12 cellular contexts compared by ENCODE assay signal in genomic region chr22:40560551-40560950, GRCh38.
A peak's percentile ranks its signal among the peaks of the same experiment; 100 is the strongest.
DNase-seq lines count a peak whose midpoint lies in the region; ATAC-seq and TF ChIP-seq lines count a peak whose summit lies in the region.
"Had no signal": no experiment of that assay in that cellular context is flagged by ENCODE, and none has a peak within 500 bp of the region (broad histone marks: within the 10 kb centered on the region; RNA-seq: fewer than 3 reads in every experiment).

No MANE protein-coding gene starts in this region.

- DNase-seq in AG10803 (ENCODE audit: low read depth) (peak; percentile 51), HEK293T (ENCODE audit: extremely low spot score) (peak; percentile 18), adipocyte (ENCODE audit: low read depth) (peak; percentile 34), foreskin keratinocyte (peak in 1 of 2 donors; percentile 52), NCI-H226 (no peak), posterior vena cava (ENCODE audit: low spot score) (no peak), ascending aorta (ENCODE audit: low spot score in 2 of 2) (no peak)
- DNase-seq in activated CD8-positive, alpha-beta memory T cell treated with anti-CD3 and anti-CD28 coated beads for 24 hours: no peak
- DNase-seq: CD4-positive, alpha-beta T cell; NCI-H1417 had no signal

- H3K9me3 ChIP-seq in adipocyte (ENCODE audit: control insufficient read depth, low read length) (no peaks in the 10 kb centered on the region), ascending aorta (no peaks in the 10 kb centered on the region)
- H3K9me3 ChIP-seq: prostate gland had no signal

- no peak for ATAC-seq in foreskin keratinocyte

- intact Hi-C loops in posterior vena cava (cut with DNase I): no loop called here
- intact Hi-C loops in ascending aorta (cut with DNase I): no loop called here

- no peak for TF ChIP-seq CTCF in AG10803 (conservative IDR thresholded peaks at IDR 0.05; ENCODE audit: low read length)
- TF ChIP-seq CTCF in foreskin keratinocyte (conservative IDR thresholded peaks at IDR 0.05): no peak
- TF ChIP-seq CTCF in ascending aorta (IDR thresholded peaks at IDR 0.05): no peak

- H3K27me3 ChIP-seq in adipocyte (replicated peaks; ENCODE audit: control insufficient read depth, insufficient read depth, low read length) (no peaks in the 10 kb centered on the region), foreskin keratinocyte (no peaks in the 10 kb centered on the region), ascending aorta (no peaks in the 10 kb centered on the region)

- H3K4me3 ChIP-seq in AG10803 (ENCODE audit: low read length) (no peak overlapping the region), adipocyte (ENCODE audit: low read length) (no peak overlapping the region), ascending aorta (no peak overlapping the region)
- H3K4me3 ChIP-seq: lung, prostate gland had no signal

- H3K4me1 ChIP-seq in adipocyte (ENCODE audit: control insufficient read depth, insufficient read depth, low read length): peaks cover 7% of the 10 kb centered on the region
- peaks cover 18% of the 10 kb centered on the region for H3K4me1 ChIP-seq in foreskin keratinocyte
- H3K4me1 ChIP-seq in ascending aorta: no peaks in the 10 kb centered on the region
- H3K4me1 ChIP-seq: prostate gland had no signal

- CTCF ChIA-PET in HEK293T (lab: Yijun Ruan, JAX): no interaction called here

- POLR2A ChIA-PET in HEK293T (lab: Yijun Ruan, JAX): no interaction called here

- no peaks in the 10 kb centered on the region for H3K36me3 ChIP-seq in adipocyte (ENCODE audit: control insufficient read depth, insufficient read depth, low read length, severe bottlenecking)
- no peaks in the 10 kb centered on the region for H3K36me3 ChIP-seq in ascending aorta
- H3K36me3 ChIP-seq: prostate gland had no signal

- H3K27ac ChIP-seq in foreskin keratinocyte: peak overlapping the region; percentile 10
- no peak overlapping the region for H3K27ac ChIP-seq in ascending aorta
- H3K27ac ChIP-seq: prostate gland had no signal

- no peak overlapping the region for H3K9ac ChIP-seq in adipocyte (ENCODE audit: low read length)

TF ChIP-seq in HEK293T, 16 proteins besides CTCF, POLR2A, EP300 and RAD21:
- TF ChIP-seq L3MBTL2 (conservative IDR thresholded peaks at IDR 0.05) (no peak), SP1 (IDR thresholded peaks at IDR 0.05) (no peak), ELF4 (IDR thresholded peaks at IDR 0.05) (no peak), CTBP1 (IDR thresholded peaks at IDR 0.05; ENCODE audit: borderline replicate concordance) (no peak), ARNT (IDR thresholded peaks at IDR 0.05) (no peak), TARDBP (IDR thresholded peaks at IDR 0.05) (no peak), SUZ12 (IDR thresholded peaks at IDR 0.05) (no peak), PKNOX1 (IDR thresholded peaks at IDR 0.05) (no peak), NFRKB (IDR thresholded peaks at IDR 0.05) (no peak), HDGF (IDR thresholded peaks at IDR 0.05; ENCODE audit: borderline replicate concordance) (no peak), LEF1 (IDR thresholded peaks at IDR 0.05; ENCODE audit: borderline replicate concordance) (no peak), ZNF384 (IDR thresholded peaks at IDR 0.05) (no peak), FOXA1 (IDR thresholded peaks at IDR 0.05) (no peak), FOXK2 (IDR thresholded peaks at IDR 0.05) (no peak), BHLHE40 (IDR thresholded peaks at IDR 0.05; ENCODE audit: borderline replicate concordance) (no peak)

Comparison
In these comparisons a context has a peak if more than half of its experiments do, and no peak if none do; other contexts are left out.
1. DNase-seq: peak in AG10803 (single experiment), HEK293T (single experiment) and adipocyte (single experiment); none in activated CD8-positive, alpha-beta memory T cell treated with anti-CD3 and anti-CD28 coated beads for 24 hours (single experiment), NCI-H226 (single experiment), posterior vena cava (single experiment) and ascending aorta (0 of 2).